24 cellular contexts compared by ENCODE assay signal in genomic region chr5:66248874-66249273, GRCh38.
DNase-seq lines count a peak whose midpoint lies in the region; ATAC-seq, FAIRE-seq and TF ChIP-seq lines count a peak whose summit lies in the region.
"Had no signal": no experiment of that assay in that cellular context is flagged by ENCODE, and none has a peak within 500 bp of the region (broad histone marks: within the 10 kb centered on the region; RNA-seq: fewer than 3 reads in every experiment).

No MANE protein-coding gene starts in this region.

- peak; percentile 23 for DNase-seq in bronchial epithelial cell (ENCODE audit: low read depth)
- DNase-seq in foreskin keratinocyte, result peak; percentile 36 to 66
- DNase-seq in HuH-7.5 (ENCODE audit: low spot score), result no peak
- no peak for DNase-seq in activated naive CD4-positive, alpha-beta T cell treated with anti-CD3 and anti-CD28 coated beads, Interleukin-2, amount 10 ng/mL, durations not matched to agents 7 days and 5 days
- DNase-seq in lower lobe of right lung, result no peak
- DNase-seq in Calu3, result no peak
- DNase-seq: 8988T; ACHN; BE2C; C1 segment of cervical spinal cord; CD4-positive, alpha-beta memory T cell; CD4-positive, CD25-positive, alpha-beta regulatory T cell; CD8-positive, alpha-beta memory T cell; COR-L47; DMS79 treated with DMSO at 0.1 percent for 48 hours; GF-D8 had no signal

- no peaks in the 10 kb centered on the region for H3K4me1 Mint-ChIP-seq in activated naive CD4-positive, alpha-beta T cell treated with anti-CD3 and anti-CD28 coated beads, Interleukin-2, amount 10 ng/mL, durations not matched to agents 7 days and 5 days
- no peaks in the 10 kb centered on the region for H3K4me1 Mint-ChIP-seq in Calu3 (ENCODE audit: low read depth, unreplicated experiment)
- H3K4me1 Mint-ChIP-seq: CD14-positive monocyte; CD4-positive, alpha-beta memory T cell; CD4-positive, CD25-positive, alpha-beta regulatory T cell; CD8-positive, alpha-beta memory T cell had no signal

- H3K36me3 Mint-ChIP-seq in activated naive CD4-positive, alpha-beta T cell treated with anti-CD3 and anti-CD28 coated beads, Interleukin-2, amount 10 ng/mL, durations not matched to agents 7 days and 5 days, result no peaks in the 10 kb centered on the region
- H3K36me3 Mint-ChIP-seq in Calu3 (ENCODE audit: insufficient read depth, unreplicated experiment), result no peaks in the 10 kb centered on the region
- H3K36me3 Mint-ChIP-seq: CD14-positive monocyte; CD4-positive, alpha-beta memory T cell; CD4-positive, CD25-positive, alpha-beta regulatory T cell; CD8-positive, alpha-beta memory T cell had no signal

- FAIRE-seq in bronchial epithelial cell (lab: Jason Lieb, UNC), result no peak
- FAIRE-seq: A204.1, D721Med, GM12891, GM19239 had no signal

- CTCF ChIA-PET in HEK293 (lab: Yijun Ruan, JAX) (no interaction called here), Calu3 (lab: Charles Lee) (no interaction called here)
- CTCF ChIA-PET in activated naive CD4-positive, alpha-beta T cell treated with anti-CD3 and anti-CD28 coated beads, Interleukin-2, amount 10 ng/mL, durations not matched to agents 7 days and 5 days (lab: Charles Lee), result no interaction called here

- H3K4me3 Mint-ChIP-seq in activated naive CD4-positive, alpha-beta T cell treated with anti-CD3 and anti-CD28 coated beads, Interleukin-2, amount 10 ng/mL, durations not matched to agents 7 days and 5 days, result no peak overlapping the region
- no peak overlapping the region for H3K4me3 Mint-ChIP-seq in Calu3 (ENCODE audit: low read depth, unreplicated experiment)
- H3K4me3 Mint-ChIP-seq: CD14-positive monocyte; CD4-positive, alpha-beta memory T cell; CD4-positive, CD25-positive, alpha-beta regulatory T cell; CD8-positive, alpha-beta memory T cell had no signal

- no peak for TF ChIP-seq CTCF in HEK293 (tag by site-specific recombination; IDR thresholded peaks at IDR 0.05)
- no peak for TF ChIP-seq CTCF in bronchial epithelial cell (IDR thresholded peaks at IDR 0.05; ENCODE audit: insufficient read depth, low read length, severe bottlenecking)
- no peak for TF ChIP-seq CTCF in foreskin keratinocyte (conservative IDR thresholded peaks at IDR 0.05)
- TF ChIP-seq CTCF in lower lobe of right lung (IDR thresholded peaks at IDR 0.05), result no peak
- no peak for TF ChIP-seq CTCF in Calu3 (IDR thresholded peaks at IDR 0.05; ENCODE audit: unreplicated experiment)

- intact Hi-C loops in lower lobe of right lung (cut with DNase I), result no loop called here
- intact Hi-C loops in Calu3 (cut with micrococcal nuclease; ENCODE audit: unreplicated experiment), result no loop called here

- H3K36me3 ChIP-seq in HEK293 (ENCODE audit: control insufficient read depth in 2 of 2, insufficient read depth in 1 of 2, low read length in 2 of 2) (no peaks in the 10 kb centered on the region), bronchial epithelial cell (ENCODE audit: control insufficient read depth, insufficient read depth, low read length) (no peaks in the 10 kb centered on the region), lower lobe of right lung (no peaks in the 10 kb centered on the region)
- H3K36me3 ChIP-seq: BE2C, BLaER1 had no signal

- ATAC-seq in esophagus mucosa, result peak; percentile 59
- peak; percentile 70 for ATAC-seq in foreskin keratinocyte
- ATAC-seq in lower lobe of right lung, result no peak

- BruUV-seq in Calu3 (replicated peaks; lab: Mats Ljungman, UMichigan), result no TSS peak

- H3K27ac ChIP-seq in HEK293 (ENCODE audit: extremely low read depth, low read depth, low read length) (no peak overlapping the region), foreskin keratinocyte (no peak overlapping the region), lower lobe of right lung (no peak overlapping the region)
- H3K27ac ChIP-seq: BLaER1 had no signal

- H3K9me3 ChIP-seq in HEK293 (ENCODE audit: control insufficient read depth, insufficient read depth, low read depth, low read length), result no peaks in the 10 kb centered on the region
- no peaks in the 10 kb centered on the region for H3K9me3 ChIP-seq in lower lobe of right lung
- H3K9me3 ChIP-seq: BE2C, BLaER1 had no signal

- POLR2A ChIA-PET in HEK293 (lab: Yijun Ruan, JAX), result no interaction called here

- H3K4me1 ChIP-seq in HEK293 (ENCODE audit: control insufficient read depth, insufficient read depth, low read length) (peaks cover 3% of the 10 kb centered on the region; the same call in 1 of the 2 replicates), foreskin keratinocyte (peaks cover 17% of the 10 kb centered on the region), lower lobe of right lung (no peaks in the 10 kb centered on the region)
- H3K4me1 ChIP-seq: BE2C, BLaER1 had no signal

- no peaks in the 10 kb centered on the region for H3K27me3 ChIP-seq in bronchial epithelial cell (ENCODE audit: control insufficient read depth, insufficient read depth, low read length)
- H3K27me3 ChIP-seq in foreskin keratinocyte, result peaks cover 9% of the 10 kb centered on the region
- no peaks in the 10 kb centered on the region for H3K27me3 ChIP-seq in lower lobe of right lung (ENCODE audit: low read depth)
- H3K27me3 ChIP-seq: BE2C, BLaER1 had no signal

- peaks cover 9% of the 10 kb centered on the region for H3K27me3 Mint-ChIP-seq in activated naive CD4-positive, alpha-beta T cell treated with anti-CD3 and anti-CD28 coated beads, Interleukin-2, amount 10 ng/mL, durations not matched to agents 7 days and 5 days
- H3K27me3 Mint-ChIP-seq in Calu3 (ENCODE audit: unreplicated experiment), result no peaks in the 10 kb centered on the region
- H3K27me3 Mint-ChIP-seq: CD4-positive, alpha-beta memory T cell; CD4-positive, CD25-positive, alpha-beta regulatory T cell; CD8-positive, alpha-beta memory T cell had no signal

- no peak overlapping the region for H3K4me3 ChIP-seq in HEK293 (ENCODE audit: low read depth, low read length)
- no peak overlapping the region for H3K4me3 ChIP-seq in bronchial epithelial cell (ENCODE audit: low read depth, low read length)
- no peak overlapping the region for H3K4me3 ChIP-seq in lower lobe of right lung
- H3K4me3 ChIP-seq: BLaER1 had no signal

- no peak overlapping the region for H3K27ac Mint-ChIP-seq in activated naive CD4-positive, alpha-beta T cell treated with anti-CD3 and anti-CD28 coated beads, Interleukin-2, amount 10 ng/mL, durations not matched to agents 7 days and 5 days
- no peak overlapping the region for H3K27ac Mint-ChIP-seq in Calu3 (ENCODE audit: unreplicated experiment)
- H3K27ac Mint-ChIP-seq: CD14-positive monocyte; CD4-positive, alpha-beta memory T cell; CD4-positive, CD25-positive, alpha-beta regulatory T cell had no signal

- H3K9me3 Mint-ChIP-seq in activated naive CD4-positive, alpha-beta T cell treated with anti-CD3 and anti-CD28 coated beads, Interleukin-2, amount 10 ng/mL, durations not matched to agents 7 days and 5 days, result no peaks in the 10 kb centered on the region
- H3K9me3 Mint-ChIP-seq in Calu3 (ENCODE audit: low read depth, unreplicated experiment), result no peaks in the 10 kb centered on the region
- H3K9me3 Mint-ChIP-seq: CD4-positive, alpha-beta memory T cell; CD8-positive, alpha-beta memory T cell had no signal

TF ChIP-seq in HEK293, 187 proteins besides CTCF, POLR2A, EP300 and RAD21:
- TF ChIP-seq PRDM10 (tag by site-specific recombination; IDR thresholded peaks at IDR 0.05) (0 out of 2 replicates have a peak, but pooled peaks have one; percentile 20), ATF2 (tag by site-specific recombination; IDR thresholded peaks at IDR 0.05; ENCODE audit: low read depth) (no peak), ZNF184 (tag by site-specific recombination; IDR thresholded peaks at IDR 0.05) (no peak)
TF ChIP-seq in HEK293: peak in this region for 1.

Comparison
In these comparisons a context has a peak if more than half of its experiments do, and no peak if none do; other contexts are left out.
1. DNase-seq: peak in bronchial epithelial cell (single experiment) and foreskin keratinocyte (2 of 2); none in HuH-7.5 (single experiment), activated naive CD4-positive, alpha-beta T cell treated with anti-CD3 and anti-CD28 coated beads, Interleukin-2, amount 10 ng/mL, durations not matched to agents 7 days and 5 days (single experiment), lower lobe of right lung (single experiment) and Calu3 (single experiment).
2. ATAC-seq: peak in esophagus mucosa (single experiment) and foreskin keratinocyte (single experiment); none in lower lobe of right lung (0 of 2).